ENCODE assay signal across 12 cellular contexts in genomic region chr1:193542668-193543067, GRCh38.
DNase-seq lines count a peak whose midpoint lies in the region; ATAC-seq, FAIRE-seq and TF ChIP-seq lines count a peak whose summit lies in the region.
"Had no signal": no experiment of that assay in that cellular context is flagged by ENCODE, and none has a peak within 500 bp of the region (broad histone marks: within the 10 kb centered on the region; RNA-seq: fewer than 3 reads in every experiment).

No MANE protein-coding gene starts in this region.

- intact Hi-C loops in activated CD8-positive, alpha-beta T cell treated with anti-CD3 and anti-CD28 coated beads for 36 hours (cut with micrococcal nuclease), result no loop called here
- intact Hi-C loops in HepG2 (cut with micrococcal nuclease; ENCODE audit: unreplicated experiment) (no loop called here), adrenal gland (cut with DNase I) (no loop called here)

- H3K4me1 ChIP-seq in HepG2 (ENCODE audit: insufficient read depth, low read length) (no peaks in the 10 kb centered on the region), adrenal gland (replicated peaks in 1 of 2) (no peaks in the 10 kb centered on the region)
- H3K4me1 ChIP-seq: uterus had no signal

- H3K9me3 Mint-ChIP-seq in activated CD8-positive, alpha-beta T cell treated with anti-CD3 and anti-CD28 coated beads for 36 hours, result peaks cover 2% of the 10 kb centered on the region
- H3K9me3 Mint-ChIP-seq in activated CD8-positive, alpha-beta T cell treated with anti-CD3 and anti-CD28 coated beads, Interleukin-2, amount 10 ng/mL, durations not matched to agents 7 days and 5 days (ENCODE audit: insufficient read depth), result peaks cover 15% of the 10 kb centered on the region
- peaks cover 4% of the 10 kb centered on the region for H3K9me3 Mint-ChIP-seq in WTC11

- peak overlapping the region; percentile 17 for H3K27ac Mint-ChIP-seq in activated CD8-positive, alpha-beta T cell treated with anti-CD3 and anti-CD28 coated beads for 36 hours
- no peak overlapping the region for H3K27ac Mint-ChIP-seq in activated CD8-positive, alpha-beta T cell treated with anti-CD3 and anti-CD28 coated beads, Interleukin-2, amount 10 ng/mL, durations not matched to agents 7 days and 5 days
- H3K27ac Mint-ChIP-seq in WTC11, result 0 out of 2 replicates have a peak overlapping the region, but pooled peaks have one; percentile 38

- no peaks in the 10 kb centered on the region for H3K27me3 Mint-ChIP-seq in activated CD8-positive, alpha-beta T cell treated with anti-CD3 and anti-CD28 coated beads for 36 hours
- no peaks in the 10 kb centered on the region for H3K27me3 Mint-ChIP-seq in activated CD8-positive, alpha-beta T cell treated with anti-CD3 and anti-CD28 coated beads, Interleukin-2, amount 10 ng/mL, durations not matched to agents 7 days and 5 days (ENCODE audit: low read depth)
- H3K27me3 Mint-ChIP-seq in WTC11 (ENCODE audit: low read depth), result no peaks in the 10 kb centered on the region

- no peak overlapping the region for H2AFZ ChIP-seq in HepG2 (ENCODE audit: low read length)

- no peak overlapping the region for H3K9ac ChIP-seq in HepG2 (ENCODE audit: insufficient read depth, low read depth, low read length)

- no peak for DNase-seq in activated CD8-positive, alpha-beta T cell treated with anti-CD3 and anti-CD28 coated beads for 36 hours
- DNase-seq in activated CD8-positive, alpha-beta T cell treated with anti-CD3 and anti-CD28 coated beads, Interleukin-2, amount 10 ng/mL, durations not matched to agents 7 days and 5 days, result no peak
- DNase-seq in H4 (ENCODE audit: low spot score) (peak; percentile 11), WTC11 (ENCODE audit: low spot score) (no peak), HepG2 (ENCODE audit: low spot score) (peak; percentile 3), NCI-H146 (lab: John Stamatoyannopoulos, UW) (no peak), adrenal gland (no peak), NCI-H526 treated with DMSO at 0.1 percent for 48 hours (lab: John Stamatoyannopoulos, UW) (no peak)
- DNase-seq: NCI-H1092 treated with DMSO at 0.1 percent for 48 hours, uterus had no signal

- TF ChIP-seq POLR2A in HepG2 (IDR thresholded peaks at IDR 0.05; ENCODE audit: insufficient read depth in 1 of 2, low read depth in 2 of 2, low read length in 2 of 2) (no peak), adrenal gland (IDR thresholded peaks at IDR 0.05) (no peak)

- no peak overlapping the region for H3K4me2 ChIP-seq in HepG2 (ENCODE audit: low read depth, low read length)

- no peaks in the 10 kb centered on the region for H3K9me3 ChIP-seq in HepG2 (ENCODE audit: low read length)
- no peaks in the 10 kb centered on the region for H3K9me3 ChIP-seq in adrenal gland (replicated peaks in 1 of 3)
- H3K9me3 ChIP-seq: uterus had no signal

- no peak for TF ChIP-seq RAD21 in HepG2 (CRISPR knock-in tag; IDR thresholded peaks at IDR 0.05)

- H3K27me3 ChIP-seq in HepG2 (ENCODE audit: control insufficient read depth in 1 of 2, insufficient read depth in 2 of 2, low read length in 2 of 2) (no peaks in the 10 kb centered on the region), adrenal gland (no peaks in the 10 kb centered on the region)
- H3K27me3 ChIP-seq: uterus had no signal

- H4K20me1 ChIP-seq in HepG2 (ENCODE audit: insufficient read depth, low read length), result no peaks in the 10 kb centered on the region

- 0% methylated on average over 1 of the region's 1 CpG for WGBS in HepG2 (ENCODE audit: low lambda C conversion rate)
- WGBS in adrenal gland, 4 donors, result 6 to 28% (median 23%) methylated on average over 1 of the region's 1 CpG

- H3K27ac ChIP-seq in HepG2 (ENCODE audit: extremely low read length, insufficient read depth, low read length), result no peak overlapping the region
- H3K27ac ChIP-seq in adrenal gland, result no peak overlapping the region
- H3K27ac ChIP-seq: uterus, VCaP had no signal

- no peak overlapping the region for H3K4me3 Mint-ChIP-seq in activated CD8-positive, alpha-beta T cell treated with anti-CD3 and anti-CD28 coated beads for 36 hours
- no peak overlapping the region for H3K4me3 Mint-ChIP-seq in activated CD8-positive, alpha-beta T cell treated with anti-CD3 and anti-CD28 coated beads, Interleukin-2, amount 10 ng/mL, durations not matched to agents 7 days and 5 days
- H3K4me3 Mint-ChIP-seq in WTC11, result no peak overlapping the region

- H3K4me3 ChIP-seq in HepG2 (replicated peaks in 1 of 3; ENCODE audit: insufficient read depth in 1 of 3, low read depth in 2 of 3, low read length in 3 of 3) (no peak overlapping the region), adrenal gland (no peak overlapping the region)
- H3K4me3 ChIP-seq: uterus had no signal

- BruUV-seq in HepG2 (replicated peaks; lab: Mats Ljungman, UMichigan), result no TSS peak

- CTCF ChIA-PET in activated CD8-positive, alpha-beta T cell treated with anti-CD3 and anti-CD28 coated beads for 36 hours (lab: Charles Lee), result no interaction called here
- CTCF ChIA-PET in activated CD8-positive, alpha-beta T cell treated with anti-CD3 and anti-CD28 coated beads, Interleukin-2, amount 10 ng/mL, durations not matched to agents 7 days and 5 days (lab: Charles Lee), result interaction anchor here (1.4 kb wide), 1 partner anchor 26 kb away, joined by 3 read pairs; no protein-coding TSS in a partner anchor
- CTCF ChIA-PET in WTC11 (lab: Charles Lee) (no interaction called here), HepG2 (lab: Yijun Ruan, JAX; ENCODE audit: low intra/inter-chr PET ratio, low total read pairs) (no interaction called here)

- H3K4me1 Mint-ChIP-seq in activated CD8-positive, alpha-beta T cell treated with anti-CD3 and anti-CD28 coated beads for 36 hours (ENCODE audit: low read depth), result peaks cover 44% of the 10 kb centered on the region
- H3K4me1 Mint-ChIP-seq in activated CD8-positive, alpha-beta T cell treated with anti-CD3 and anti-CD28 coated beads, Interleukin-2, amount 10 ng/mL, durations not matched to agents 7 days and 5 days (ENCODE audit: low read depth), result peaks cover 45% of the 10 kb centered on the region
- peaks cover 22% of the 10 kb centered on the region for H3K4me1 Mint-ChIP-seq in WTC11

- H3K36me3 ChIP-seq in HepG2 (replicated peaks in 1 of 2; ENCODE audit: control insufficient read depth in 1 of 2, insufficient read depth in 2 of 2, low read length in 2 of 2) (no peaks in the 10 kb centered on the region), adrenal gland (replicated peaks in 1 of 2) (no peaks in the 10 kb centered on the region)
- H3K36me3 ChIP-seq: uterus had no signal

- in situ Hi-C loops in HepG2 (cut with HindIII; ENCODE audit: extremely low pct_ligation_motif_present, low pct_unique_long_range_greater_than_20kb), result no loop called here

- H3K79me2 ChIP-seq in HepG2 (ENCODE audit: insufficient read depth, low read length), result no peaks in the 10 kb centered on the region

- H3K36me3 Mint-ChIP-seq in activated CD8-positive, alpha-beta T cell treated with anti-CD3 and anti-CD28 coated beads for 36 hours (ENCODE audit: low read depth), result peaks cover 4% of the 10 kb centered on the region
- H3K36me3 Mint-ChIP-seq in activated CD8-positive, alpha-beta T cell treated with anti-CD3 and anti-CD28 coated beads, Interleukin-2, amount 10 ng/mL, durations not matched to agents 7 days and 5 days (ENCODE audit: low read depth), result peaks cover 27% of the 10 kb centered on the region
- no peaks in the 10 kb centered on the region for H3K36me3 Mint-ChIP-seq in WTC11

- FAIRE-seq in HepG2 (lab: Jason Lieb, UNC), result no peak
- FAIRE-seq: keratinocyte had no signal

- TF ChIP-seq CTCF in activated CD8-positive, alpha-beta T cell treated with anti-CD3 and anti-CD28 coated beads for 36 hours (IDR thresholded peaks at IDR 0.05), result no peak
- TF ChIP-seq CTCF in WTC11 (IDR thresholded peaks at IDR 0.05) (no peak), HepG2 (CRISPR knock-in tag; IDR thresholded peaks at IDR 0.05) (no peak), adrenal gland (IDR thresholded peaks at IDR 0.05) (no peak)

- TF ChIP-seq EP300 in HepG2 (IDR thresholded peaks at IDR 0.05; ENCODE audit: low read depth in 2 of 2, low read length in 2 of 2) (no peak), HepG2 (CRISPR knock-in tag; IDR thresholded peaks at IDR 0.05; ENCODE audit: borderline replicate concordance) (no peak)

- no peak for ATAC-seq in activated CD8-positive, alpha-beta T cell treated with anti-CD3 and anti-CD28 coated beads for 36 hours
- ATAC-seq in activated CD8-positive, alpha-beta T cell treated with anti-CD3 and anti-CD28 coated beads, Interleukin-2, amount 10 ng/mL, durations not matched to agents 7 days and 5 days, result no peak
- peak; percentile 86 for ATAC-seq in WTC11
- no peak for ATAC-seq in HepG2

- POLR2A ChIA-PET in activated CD8-positive, alpha-beta T cell treated with anti-CD3 and anti-CD28 coated beads for 36 hours (lab: Charles Lee), result no interaction called here
- POLR2A ChIA-PET in activated CD8-positive, alpha-beta T cell treated with anti-CD3 and anti-CD28 coated beads, Interleukin-2, amount 10 ng/mL, durations not matched to agents 7 days and 5 days (lab: Charles Lee), result no interaction called here
- POLR2A ChIA-PET in WTC11 (lab: Charles Lee), result no interaction called here
- POLR2A ChIA-PET in HepG2 (lab: Yijun Ruan, JAX), result no interaction called here

TF ChIP-seq in WTC11, 78 proteins besides CTCF, POLR2A, EP300 and RAD21 (continues in another document):
- TF ChIP-seq SMAD3 (CRISPR knock-in tag; IDR thresholded peaks at IDR 0.05; ENCODE audit: borderline replicate concordance) (no peak), JAZF1 (CRISPR knock-in tag; IDR thresholded peaks at IDR 0.05) (no peak), CREM (CRISPR knock-in tag; IDR thresholded peaks at IDR 0.05) (no peak), ZNF263 (CRISPR knock-in tag; IDR thresholded peaks at IDR 0.05; ENCODE audit: low read depth) (no peak)
- TF ChIP-seq, protein P1, sequence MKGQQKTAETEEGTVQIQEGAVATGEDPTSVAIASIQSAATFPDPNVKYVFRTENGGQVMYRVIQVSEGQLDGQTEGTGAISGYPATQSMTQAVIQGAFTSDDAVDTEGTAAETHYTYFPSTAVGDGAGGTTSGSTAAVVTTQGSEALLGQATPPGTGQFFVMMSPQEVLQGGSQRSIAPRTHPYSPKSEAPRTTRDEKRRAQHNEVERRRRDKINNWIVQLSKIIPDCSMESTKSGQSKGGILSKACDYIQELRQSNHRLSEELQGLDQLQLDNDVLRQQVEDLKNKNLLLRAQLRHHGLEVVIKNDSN (CRISPR knock-in tag; IDR thresholded peaks at IDR 0.05), result no peak

TF ChIP-seq in HepG2, 621 proteins besides CTCF, POLR2A, EP300 and RAD21 (continues in another document):
- TF ChIP-seq GATA4 (IDR thresholded peaks at IDR 0.05; ENCODE audit: borderline replicate concordance, low read depth), result no peak
- no peak for TF ChIP-seq HOXA7 (CRISPR knock-in tag; IDR thresholded peaks at IDR 0.05)

Comparison
In these comparisons a context has a peak if more than half of its experiments do, and no peak if none do; other contexts are left out.
1. DNase-seq: peak in H4 (single experiment) and HepG2 (single experiment); none in activated CD8-positive, alpha-beta T cell treated with anti-CD3 and anti-CD28 coated beads for 36 hours (single experiment), activated CD8-positive, alpha-beta T cell treated with anti-CD3 and anti-CD28 coated beads, Interleukin-2, amount 10 ng/mL, durations not matched to agents 7 days and 5 days (single experiment), WTC11 (single experiment), NCI-H146 (single experiment), adrenal gland (0 of 7) and NCI-H526 treated with DMSO at 0.1 percent for 48 hours (single experiment).